11 cellular contexts compared by ENCODE assay signal in genomic region chr3:66494964-66495581, GRCh38. TPM values are rescaled to one million over a fixed set of nuclear protein-coding genes. Genes with fewer than 3 reads are reported as not detected.
DNase-seq lines count a peak whose midpoint lies in the region; ATAC-seq, FAIRE-seq and TF ChIP-seq lines count a peak whose summit lies in the region.
"Had no signal": no experiment of that assay in that cellular context is flagged by ENCODE, and none has a peak within 500 bp of the region (broad histone marks: within the 10 kb centered on the region; RNA-seq: fewer than 3 reads in every experiment).

No MANE protein-coding gene starts in this region.

- H3K4me2 ChIP-seq in GM12878 (ENCODE audit: control insufficient read depth, insufficient read depth), result no peak overlapping the region

- no peak for TF ChIP-seq POLR2A in GM12878 (IDR thresholded peaks at IDR 0.05; ENCODE audit: low read depth, low read length)

- ATAC-seq in heart right ventricle (no peak), Right ventricle myocardium inferior (no peak), GM12878 (peak; percentile 10; the same call in 1 of the 3 replicates), upper lobe of right lung (no peak), GM19324 (IDR thresholded peaks at IDR 0.05; ENCODE audit: low FRiP score, unreplicated experiment) (no peak)
- ATAC-seq: natural killer cell treated with Interleukin-12 subunit alpha and Interleukin-12 subunit beta and Interleukin-15 and Interleukin-18, amount 100 ng/mL, for 72 hours had no signal

- intact Hi-C loops in heart right ventricle (cut with DNase I) (loop anchor here in 7 of 10 donors (5.0 to 10.0 kb wide), 7 partner anchors 43 to 220 kb away; no protein-coding TSS in a partner anchor), Right ventricle myocardium inferior (cut with DNase I) (no loop called here), GM12878 (cut with micrococcal nuclease; ENCODE audit: unreplicated experiment) (no loop called here), upper lobe of right lung (cut with DNase I) (loop anchor here (10.0 kb wide), 1 partner anchor 80 kb away; no protein-coding TSS in a partner anchor), kidney (cut with DNase I) (no loop called here)

- TF ChIP-seq RAD21 in GM12878 (IDR thresholded peaks at IDR 0.05; ENCODE audit: insufficient read depth, low read depth, low read length), result no peak

- no TSS peak for BruUV-seq in GM12878 (replicated peaks; lab: Mats Ljungman, UMichigan)

- no peaks in the 10 kb centered on the region for H4K20me1 ChIP-seq in GM12878 (ENCODE audit: control insufficient read depth, insufficient read depth)

- RAD21 ChIA-PET in GM12878 (lab: Charles Lee; ENCODE audit: unreplicated experiment), result no interaction called here

- H3K4me1 ChIP-seq in heart right ventricle (peaks cover 22 to 95% (median 89%) of the 10 kb centered on the region in 9 donors), GM12878 (ENCODE audit: control insufficient read depth, insufficient read depth, low read length) (peaks cover 5% of the 10 kb centered on the region), mesodermal cell (ENCODE audit: control insufficient read depth, insufficient read depth, low read length, poor library complexity, severe bottlenecking) (peaks cover 50% of the 10 kb centered on the region), upper lobe of right lung (peaks cover 81% of the 10 kb centered on the region), kidney (ENCODE audit: control insufficient read depth in 1 of 2, insufficient read depth in 1 of 2, low read depth in 1 of 2, low read length in 2 of 2) (peaks cover 10 to 13% of the 10 kb centered on the region in 2 donors)

- TF ChIP-seq EP300 in GM12878 (IDR thresholded peaks at IDR 0.05; ENCODE audit: borderline replicate concordance in 1 of 2, control insufficient read depth in 1 of 2, low read depth in 2 of 2, low read length in 2 of 2), result no peak

- CTCF ChIA-PET in GM12878 (lab: Yijun Ruan, JAX), result interaction anchor here (1.0 kb wide), 1 partner anchor 233 kb away, joined by 3 read pairs; no protein-coding TSS in a partner anchor

- peak overlapping the region in 9 of 10 donors; percentile 20 to 96 (median 63) for H3K27ac ChIP-seq in heart right ventricle
- no peak overlapping the region for H3K27ac ChIP-seq in GM12878 (ENCODE audit: control insufficient read depth, insufficient read depth)
- peak overlapping the region; percentile 30 for H3K27ac ChIP-seq in mesodermal cell (ENCODE audit: low read depth, low read length, severe bottlenecking)
- H3K27ac ChIP-seq in upper lobe of right lung, result peak overlapping the region; percentile 34
- no peak overlapping the region for H3K27ac ChIP-seq in kidney (ENCODE audit: low read depth in 2 of 2, low read length in 2 of 2)

- no peak overlapping the region for H2AFZ ChIP-seq in GM12878 (ENCODE audit: control insufficient read depth, low read depth, low read length)

- H3K36me3 ChIP-seq in heart right ventricle, result no peaks in the 10 kb centered on the region
- H3K36me3 ChIP-seq in GM12878 (ENCODE audit: control insufficient read depth in 2 of 2, insufficient read depth in 2 of 2, low read length in 1 of 2), result no peaks in the 10 kb centered on the region
- no peaks in the 10 kb centered on the region for H3K36me3 ChIP-seq in mesodermal cell (ENCODE audit: control insufficient read depth, insufficient read depth, low read length)
- H3K36me3 ChIP-seq in upper lobe of right lung, result no peaks in the 10 kb centered on the region
- no peaks in the 10 kb centered on the region for H3K36me3 ChIP-seq in kidney (ENCODE audit: control insufficient read depth in 1 of 2, insufficient read depth in 2 of 2, low read length in 2 of 2)

- H3K4me3 ChIP-seq in heart right ventricle, result peak overlapping the region in 1 of 10 donors; percentile 13
- H3K4me3 ChIP-seq in GM12878, result no peak overlapping the region
- no peak overlapping the region for H3K4me3 ChIP-seq in mesodermal cell (ENCODE audit: extremely low read depth, insufficient read depth, low read length, poor library complexity, severe bottlenecking)
- H3K4me3 ChIP-seq in upper lobe of right lung, result no peak overlapping the region
- no peak overlapping the region for H3K4me3 ChIP-seq in kidney (ENCODE audit: low read length in 2 of 2)

- WGBS in heart right ventricle, 2 donors, result 46 to 54% methylated on average over 7 of the region's 7 CpGs
- WGBS in GM12878 (ENCODE audit: insufficient coverage, insufficient replicate concordance, low lambda C conversion rate, missing lambda C conversion rate), result 56% methylated on average over 7 of the region's 7 CpGs
- WGBS in mesodermal cell (ENCODE audit: insufficient coverage in 2 of 2), 2 experiments, result 23 to 41% methylated on average over 2 to 4 of the region's 7 CpGs

- DNase-seq in heart right ventricle, result no peak
- DNase-seq in Right ventricle myocardium inferior (ENCODE audit: missing footprints), result no peak
- no peak for DNase-seq in GM12878 (ENCODE audit: low read depth, low spot score)
- DNase-seq in upper lobe of right lung, result no peak
- DNase-seq in kidney, result no peak
- DNase-seq in NCI-H748 treated with DMSO at 0.1 percent for 48 hours (lab: John Stamatoyannopoulos, UW), result no peak
- DNase-seq: AML-193, IMR-90 had no signal

- POLR2A ChIA-PET in GM12878 (lab: Charles Lee), result no interaction called here

- SMC1A ChIA-PET in GM12878 (lab: Charles Lee; ENCODE audit: uncharacterized antibody, unreplicated experiment), result interaction anchor here (1.8 to 2.3 kb wide), 2 partner anchors 26 kb away, joined by 6 to 8 read pairs; no protein-coding TSS in a partner anchor

- H3K9ac ChIP-seq in GM12878 (ENCODE audit: control insufficient read depth, insufficient read depth, low read length) (no peak overlapping the region), kidney (ENCODE audit: low read length in 2 of 2) (no peak overlapping the region)

- H3K9me3 ChIP-seq in heart right ventricle (no peaks in the 10 kb centered on the region), GM12878 (replicated peaks; ENCODE audit: control insufficient read depth, insufficient read depth, low read length) (no peaks in the 10 kb centered on the region), mesodermal cell (ENCODE audit: control insufficient read depth, low read length) (no peaks in the 10 kb centered on the region), upper lobe of right lung (no peaks in the 10 kb centered on the region), kidney (ENCODE audit: control insufficient read depth in 1 of 2, low read length in 2 of 2) (no peaks in the 10 kb centered on the region)

- in situ Hi-C loops in GM12878 (cut with MboI), result no loop called here

- H3K79me2 ChIP-seq in GM12878 (ENCODE audit: control insufficient read depth, insufficient read depth, low read length), result peaks cover 7% of the 10 kb centered on the region

- TF ChIP-seq CTCF in heart right ventricle (IDR thresholded peaks at IDR 0.05), result no peak
- no peak for TF ChIP-seq CTCF in GM12878 (IDR thresholded peaks at IDR 0.05 in 2 of 3, conservative IDR thresholded peaks at IDR 0.05 in 1 of 3; ENCODE audit: control insufficient read depth in 2 of 3, extremely low read depth in 1 of 3, insufficient read depth in 1 of 3, low read depth in 3 of 3, low read length in 3 of 3)
- TF ChIP-seq CTCF in upper lobe of right lung (IDR thresholded peaks at IDR 0.05), result no peak
- no peak for TF ChIP-seq CTCF in kidney (IDR thresholded peaks at IDR 0.05; ENCODE audit: borderline replicate concordance, extremely low read depth, insufficient read depth)

- FAIRE-seq in GM12878 (lab: Jason Lieb, UNC) (no peak), kidney (lab: Jason Lieb, UNC) (no peak)

- H3K27me3 ChIP-seq in heart right ventricle (no peaks in the 10 kb centered on the region), GM12878 (replicated peaks in 1 of 2; ENCODE audit: control insufficient read depth in 2 of 2, insufficient read depth in 2 of 2, low read length in 1 of 2) (peaks cover 0 to 2% of the 10 kb centered on the region in 2 experiments; a peak in 2 of 4 replicates), upper lobe of right lung (no peaks in the 10 kb centered on the region)

TF ChIP-seq in GM12878, 131 proteins besides CTCF, POLR2A, EP300 and RAD21 (continues in another document):
- TF ChIP-seq CREB1 (IDR thresholded peaks at IDR 0.05; ENCODE audit: low read depth) (no peak), RUNX3 (IDR thresholded peaks at IDR 0.05; ENCODE audit: low read length) (no peak), ZSCAN29 (IDR thresholded peaks at IDR 0.05) (no peak), IKZF2 (IDR thresholded peaks at IDR 0.05) (no peak), STAT1 (conservative IDR thresholded peaks at IDR 0.05) (no peak), CBFB (IDR thresholded peaks at IDR 0.05; ENCODE audit: low read depth) (no peak)

RNA-seq across cellular contexts. Expression of gene LRIG1, which starts 5.7 kb away (rescaled TPM):
- 100 to 1,000 TPM in 3 of 10 donors, 10 to 100 TPM in 7; 71.9 to 109 (median 95.2) TPM for total RNA-seq in heart right ventricle
- 10 to 100 TPM; 23.8 to 33.8 TPM for polyA plus RNA-seq in heart right ventricle
- 93.8 TPM for total RNA-seq in Right ventricle myocardium inferior
- total RNA-seq in GM12878 (2013; cell fraction: nucleolus; rRNA removed), result 4.9 and 5.9 TPM in 2 replicates
- total RNA-seq in GM12878 (2014; rRNA removed), result 10.5 and 11.8 TPM in 2 replicates
- 5.8 and 6.5 TPM in 2 replicates for total RNA-seq in GM12878 (2014; rRNA removed; fragmentation: Illumina TruSeq; extraction: Trizol)
- 11.2 and 12.5 TPM in 2 replicates for total RNA-seq in GM12878 (2021)
- polyA plus RNA-seq in GM12878 (2011; ENCODE audit: low read depth), result 12.4 TPM
- 12.3 and 16.4 TPM in 2 replicates for polyA plus RNA-seq in GM12878 (2011; rRNA removed)
- polyA plus RNA-seq in GM12878 (2011; cell fraction: cytosol; rRNA removed), result 17.1 and 18.0 TPM in 2 replicates
- 52.5 and 61.5 TPM in 2 replicates for polyA plus RNA-seq in GM12878 (2011; cell fraction: nucleus; rRNA removed)
- 8.3 and 10.2 TPM in 2 replicates for polyA plus RNA-seq in GM12878 (2012)
- 11.4 and 15.6 TPM in 2 replicates for polyA plus RNA-seq in GM12878 (2014; fragmentation: Illumina TruSeq; extraction: Trizol)
- 1 to 10 TPM in 1 of 2 experiments, under 1 TPM in 1; 0.84 to 2.5 TPM for polyA plus RNA-seq in GM12878 (2014; fragmentation: Nextera tagmentation; extraction: Ambion mirVana)
- 7.2 and 9.7 TPM in 2 replicates for polyA plus RNA-seq in GM12878 (2014; rRNA removed)
- polyA plus RNA-seq in GM12878 (2016; fragmentation: Nextera tagmentation; extraction: Ambion mirVana), result 1 to 10 TPM; 4.5 to 5.2 TPM
- polyA minus RNA-seq in GM12878 (2011; rRNA and poly(A)+ RNA removed), result 44.8 and 51.0 TPM in 2 replicates
- 13.2 and 15.9 TPM in 2 replicates for polyA minus RNA-seq in GM12878 (2011; cell fraction: cytosol; rRNA and poly(A)+ RNA removed)
- polyA minus RNA-seq in GM12878 (2011; cell fraction: nucleus; rRNA and poly(A)+ RNA removed), result 33.5 and 46.4 TPM in 2 replicates
- polyA plus RNA-seq in mesodermal cell (2013, experiment 1 of 2), result 22.6 TPM
- 15.3 TPM for polyA plus RNA-seq in mesodermal cell (2013, experiment 2 of 2)
- total RNA-seq in upper lobe of right lung, result 56.2 TPM
- 20.6 TPM for total RNA-seq in kidney
- polyA plus RNA-seq in kidney (ENCODE audit: insufficient read depth, low read depth, low replicate concordance), result 8.2 TPM

Comparison
In these comparisons a context has a peak if more than half of its experiments do, and no peak if none do; other contexts are left out.
1. intact Hi-C loops: an anchor here in heart right ventricle (5.0 to 10.0 kb wide) and upper lobe of right lung (10.0 kb wide); none called in Right ventricle myocardium inferior, GM12878 and kidney.
2. H3K27ac ChIP-seq: peak in heart right ventricle (9 of 10), mesodermal cell (single experiment) and upper lobe of right lung (single experiment); none in GM12878 (single experiment) and kidney (0 of 2).